8 cellular contexts compared by ENCODE assay signal in the genomic region with DNA sequence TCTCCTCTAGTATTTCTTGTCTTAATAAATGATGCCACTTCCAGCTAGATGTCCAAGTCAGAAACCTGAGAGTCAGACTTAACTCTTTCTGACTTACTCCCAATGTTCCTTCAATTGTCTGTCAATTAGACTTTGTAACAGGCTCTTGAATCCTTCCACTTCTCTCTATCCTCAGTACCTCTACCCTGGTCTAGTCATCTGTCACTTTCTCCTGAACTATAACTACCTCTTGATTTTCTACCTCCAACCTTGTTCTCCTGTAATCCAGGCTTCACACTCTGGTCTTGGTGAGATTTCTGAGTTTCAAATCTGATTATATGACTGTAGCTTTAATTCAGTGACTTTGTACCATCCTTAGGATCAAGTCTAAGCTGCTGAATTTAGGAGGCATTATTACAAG.
"Had no signal": no experiment of that assay in that cellular context is flagged by ENCODE, and none has a peak within 500 bp of the region (broad histone marks: within the 10 kb centered on the region; RNA-seq: fewer than 3 reads in every experiment).

No MANE protein-coding gene starts in this region.

- H3K9me3 ChIP-seq: HAP-1 had no signal

- H3K36me3 ChIP-seq: HAP-1 had no signal

- H3K4me2 ChIP-seq: GM23338, KMS-11 had no signal

- H2AFZ ChIP-seq: GM23338 had no signal

- DNase-seq: H7, HFFc6, KBM-7 had no signal

- H3K9ac ChIP-seq: KMS-11 had no signal

- H3K4me1 ChIP-seq: HAP-1 had no signal

- ATAC-seq: HCT116 had no signal

- FAIRE-seq: HTR-8/SVneo had no signal

- H3K27ac ChIP-seq: KMS-11 had no signal

- H3K4me3 ChIP-seq: GM23338, HAP-1 had no signal
